In genomic region chr3:43690400-43691119, GRCh38 we compare ENCODE assay signal across 8 cellular contexts. TPM values are rescaled to one million over a fixed set of nuclear protein-coding genes. Genes with fewer than 3 reads are reported as not detected.
DNase-seq lines count a peak whose midpoint lies in the region; ATAC-seq and TF ChIP-seq lines count a peak whose summit lies in the region.

Gene ABHD5, plus strand, starts transcription at chr3:43690938. Its CDS starts 55 bp downstream, at chr3:43690993.

- peak within 1 kb of the TSS; percentile 87 for H3K4me2 ChIP-seq in OCI-LY7 (ENCODE audit: low read length)

- DNase-seq in DMS 273 (lab: John Stamatoyannopoulos, UW; ENCODE audit: unreplicated experiment) = peak; percentile 97
- peak; percentile 94 for DNase-seq in OCI-LY7 (ENCODE audit: low spot score)
- peak; percentile 85 for DNase-seq in activated T-cell treated with anti-CD3 and anti-CD28 coated beads for 24 hours (ENCODE audit: low read depth)
- DNase-seq in epithelial cell of esophagus (ENCODE audit: low read depth) = peak; percentile 98
- peak; percentile 92 to 95 (median 95) for DNase-seq in mucosa of descending colon
- DNase-seq in stimulated activated CD8-positive, alpha-beta memory T cell treated with anti-CD3 and anti-CD28 coated beads, Interleukin-4, amount 100 ng/mL, for 24 hours (ENCODE audit: low read depth) = peak; percentile 90

- H3K9ac ChIP-seq in HUES6 (ENCODE audit: low read length) = peak within 1 kb of the TSS; percentile 52

- H3K4me1 ChIP-seq in HUES6 (ENCODE audit: control insufficient read depth, insufficient read depth, low read length) (peaks cover 38% of the 10 kb centered on the region), OCI-LY7 (ENCODE audit: insufficient read depth, low read length, poor library complexity, severe bottlenecking) (peaks cover 20% of the 10 kb centered on the region), mucosa of descending colon (ENCODE audit: low read depth) (peaks cover 15% of the 10 kb centered on the region)

- intact Hi-C loops in OCI-LY7 (cut with micrococcal nuclease; ENCODE audit: unreplicated experiment) = loop anchor here (5.0 kb wide), 2 partner anchors 68 to 307 kb away; partner anchors contain the start of gene ANO10
- intact Hi-C loops in mucosa of descending colon (cut with DNase I, micrococcal nuclease) = no loop called here

- H4K20me1 ChIP-seq in OCI-LY7 (ENCODE audit: insufficient read depth, low read length) = no peaks in the 10 kb centered on the region

- BruUV-seq in OCI-LY7 (replicated peaks; lab: Mats Ljungman, UMichigan) = no TSS peak

- H3K9me3 ChIP-seq in HUES6 (ENCODE audit: control insufficient read depth, insufficient read depth, low read depth, low read length) (no peaks in the 10 kb centered on the region), OCI-LY7 (ENCODE audit: low read length) (no peaks in the 10 kb centered on the region), mucosa of descending colon (no peaks in the 10 kb centered on the region)

- peak; percentile 77 for ATAC-seq in GM21423 (IDR thresholded peaks at IDR 0.05; ENCODE audit: unreplicated experiment)
- ATAC-seq in mucosa of descending colon = peak; percentile 93

- H3K36me3 ChIP-seq in HUES6 (ENCODE audit: control insufficient read depth, insufficient read depth, low read length) (no peaks in the 10 kb centered on the region), OCI-LY7 (ENCODE audit: insufficient read depth, low read length) (no peaks in the 10 kb centered on the region), mucosa of descending colon (ENCODE audit: low read depth) (no peaks in the 10 kb centered on the region)

- peaks cover 9% of the 10 kb centered on the region; the same call in 1 of the 2 replicates for H3K27me3 ChIP-seq in HUES6 (ENCODE audit: control insufficient read depth, insufficient read depth, low read length)

- peak within 1 kb of the TSS; percentile 85 for H2AFZ ChIP-seq in OCI-LY7 (ENCODE audit: low read length)

- H3K9me2 ChIP-seq in OCI-LY7 (ENCODE audit: insufficient read depth, low read length) = no peaks in the 10 kb centered on the region

- peak within 1 kb of the TSS; percentile 67 for H3K4me3 ChIP-seq in HUES6 (ENCODE audit: low read depth, low read length)
- peak within 1 kb of the TSS; percentile 73 for H3K4me3 ChIP-seq in OCI-LY7 (ENCODE audit: low read depth, low read length, poor library complexity, severe bottlenecking)
- H3K4me3 ChIP-seq in epithelial cell of esophagus (ENCODE audit: low read length) = peak within 1 kb of the TSS; percentile 82
- peak within 1 kb of the TSS; percentile 83 for H3K4me3 ChIP-seq in mucosa of descending colon

- no peaks in the 10 kb centered on the region; the same call in 1 of the 2 replicates for H3K79me2 ChIP-seq in OCI-LY7 (ENCODE audit: insufficient read depth, low read depth, low read length)

- CTCF ChIA-PET in OCI-LY7 (lab: Charles Lee; ENCODE audit: unreplicated experiment) = interaction anchor here (0.6 kb wide), 1 partner anchor 30 kb away, joined by 3 read pairs; no protein-coding TSS in a partner anchor

- TF ChIP-seq CTCF in OCI-LY7 (conservative IDR thresholded peaks at IDR 0.05; ENCODE audit: low read length) (no peak), epithelial cell of esophagus (IDR thresholded peaks at IDR 0.05; ENCODE audit: insufficient read depth, low read depth, low read length, missing control alignments) (peak; percentile 22), mucosa of descending colon (IDR thresholded peaks at IDR 0.05) (peak; percentile 7)

- POLR2A ChIA-PET in OCI-LY7 (lab: Charles Lee) = interaction anchor here (0.7 to 1.6 kb wide), 4 partner anchors 8 to 1141 kb away, joined by 3 to 8 read pairs (median 3); no protein-coding TSS in a partner anchor

- peak within 1 kb of the TSS; percentile 20; the same call in 1 of the 2 replicates for H3K27ac ChIP-seq in HUES6 (ENCODE audit: low read depth, low read length)
- H3K27ac ChIP-seq in OCI-LY7 (ENCODE audit: low read depth, low read length, poor library complexity, severe bottlenecking) = peak within 1 kb of the TSS; percentile 11

RNA-seq across cellular contexts. Expression of gene ABHD5, which starts in this region (rescaled TPM):
- total RNA-seq in OCI-LY7 (2014; rRNA removed; shearing (Covaris generic)) = 6.5 and 7.3 TPM in 2 replicates
- total RNA-seq in OCI-LY7 (2022) = 7.9 and 9.6 TPM in 2 replicates
- 10 to 100 TPM; 27.8 to 44.4 (median 31.7) TPM for total RNA-seq in mucosa of descending colon

Comparison
In these comparisons a context has a peak if more than half of its experiments do, and no peak if none do; other contexts are left out.
1. Peak in every context shown above with its lines: DNase-seq, ATAC-seq, H3K4me3 ChIP-seq and H3K27ac ChIP-seq.